ENCODE assay signal across 19 cellular contexts in genomic region chr2:150134223-150134858, GRCh38.
DNase-seq lines count a peak whose midpoint lies in the region; ATAC-seq and TF ChIP-seq lines count a peak whose summit lies in the region.
"Had no signal": no experiment of that assay in that cellular context is flagged by ENCODE, and none has a peak within 500 bp of the region (broad histone marks: within the 10 kb centered on the region; RNA-seq: fewer than 3 reads in every experiment).

No MANE protein-coding gene starts in this region.

- H3K9me3 Mint-ChIP-seq in MCF 10A (ENCODE audit: unreplicated experiment) = no peaks in the 10 kb centered on the region
- H3K9me3 Mint-ChIP-seq: CD8-positive, alpha-beta T cell had no signal

- H3F3A ChIP-seq in smooth muscle cell (ENCODE audit: low read depth) = no peaks in the 10 kb centered on the region

- H3K4me2 ChIP-seq in mammary epithelial cell (ENCODE audit: insufficient read depth, low read depth, low read length) (peak overlapping the region; percentile 19), smooth muscle cell (peak overlapping the region; percentile 34)

- H3K9ac ChIP-seq in mammary epithelial cell (ENCODE audit: insufficient read depth, low read length) (peak overlapping the region; percentile 35), smooth muscle cell (ENCODE audit: low read depth) (peak overlapping the region; percentile 74)

- dilution Hi-C loops in mammary epithelial cell (cut with HindIII; ENCODE audit: low sequenced_read_pairs) = no loop called here

- CTCF ChIA-PET in mammary epithelial cell (lab: Charles Lee; ENCODE audit: low non-redundant PET) = interaction anchor here (0.7 kb wide), 1 partner anchor 21 kb away, joined by 3 read pairs; no protein-coding TSS in a partner anchor
- CTCF ChIA-PET in MCF 10A (lab: Yijun Ruan, JAX) = no interaction called here

- intact Hi-C loops in mammary epithelial cell (cut with micrococcal nuclease) = no loop called here
- intact Hi-C loops in MCF 10A (cut with micrococcal nuclease) = no loop called here
- intact Hi-C loops in aorta (cut with DNase I) = no loop called here

- H3K4me1 ChIP-seq in mammary epithelial cell (ENCODE audit: insufficient read depth, low read length) = peaks cover 24% of the 10 kb centered on the region
- peaks cover 9% of the 10 kb centered on the region for H3K4me1 ChIP-seq in smooth muscle cell (ENCODE audit: low read depth)
- no peaks in the 10 kb centered on the region for H3K4me1 ChIP-seq in aorta (ENCODE audit: control insufficient read depth in 1 of 2, insufficient read depth in 2 of 2, low read length in 2 of 2)
- H3K4me1 ChIP-seq: left ventricle myocardium inferior had no signal

- H4K20me1 ChIP-seq in mammary epithelial cell (ENCODE audit: insufficient read depth, low read length) = no peaks in the 10 kb centered on the region
- no peaks in the 10 kb centered on the region for H4K20me1 ChIP-seq in smooth muscle cell (ENCODE audit: low read depth)

- TF ChIP-seq CTCF in mammary epithelial cell (conservative IDR thresholded peaks at IDR 0.05 in 1 of 2, IDR thresholded peaks at IDR 0.05 in 1 of 2; ENCODE audit: extremely low read depth in 1 of 2, insufficient read depth in 1 of 2, low read depth in 1 of 2, low read length in 2 of 2) = no peak
- TF ChIP-seq CTCF in MCF 10A (IDR thresholded peaks at IDR 0.05; ENCODE audit: unreplicated experiment) = no peak
- no peak for TF ChIP-seq CTCF in fibroblast of the aortic adventitia (IDR thresholded peaks at IDR 0.05; ENCODE audit: insufficient read depth, low read length)
- no peak for TF ChIP-seq CTCF in smooth muscle cell (IDR thresholded peaks at IDR 0.05; ENCODE audit: borderline replicate concordance, insufficient read depth, poor library complexity, severe bottlenecking)

- no peaks in the 10 kb centered on the region for H3K27me3 ChIP-seq in mammary epithelial cell (ENCODE audit: insufficient read depth, low read length)
- no peaks in the 10 kb centered on the region for H3K27me3 ChIP-seq in smooth muscle cell (ENCODE audit: low read depth)
- no peaks in the 10 kb centered on the region for H3K27me3 ChIP-seq in aorta (ENCODE audit: control insufficient read depth in 1 of 2, insufficient read depth in 2 of 2, low read length in 1 of 2)

- H3K4me1 Mint-ChIP-seq in MCF 10A (ENCODE audit: insufficient read depth, unreplicated experiment) = peaks cover 13% of the 10 kb centered on the region
- H3K4me1 Mint-ChIP-seq: naive B cell; stimulated activated naive CD8-positive, alpha-beta T cell treated with anti-CD3 and anti-CD28 coated beads, Interleukin-15, amount 100 ng/mL, for 72 hours had no signal

- ATAC-seq in aorta (ENCODE audit: low FRiP score) = no peak
- ATAC-seq: CD8-positive, alpha-beta T cell had no signal

- H3K79me2 ChIP-seq in mammary epithelial cell (ENCODE audit: insufficient read depth, low read length) (no peaks in the 10 kb centered on the region), smooth muscle cell (ENCODE audit: low read depth) (no peaks in the 10 kb centered on the region)

- H3K27ac Mint-ChIP-seq in MCF 10A (ENCODE audit: low read depth, unreplicated experiment) = no peak overlapping the region
- H3K27ac Mint-ChIP-seq: CD8-positive, alpha-beta T cell; naive B cell; progenitor cell of endocrine pancreas; stimulated activated naive CD8-positive, alpha-beta T cell treated with anti-CD3 and anti-CD28 coated beads, Interleukin-15, amount 100 ng/mL, for 72 hours had no signal

- H3K27ac ChIP-seq in mammary epithelial cell (ENCODE audit: insufficient read depth, low read depth, low read length) = peak overlapping the region; percentile 84
- peak overlapping the region; percentile 94 for H3K27ac ChIP-seq in smooth muscle cell (ENCODE audit: low read depth)
- no peak overlapping the region for H3K27ac ChIP-seq in aorta (ENCODE audit: low read depth in 1 of 2, low read length in 2 of 2)
- H3K27ac ChIP-seq: 22Rv1, coronary artery, left ventricle myocardium inferior had no signal

- H3K36me3 Mint-ChIP-seq in MCF 10A (ENCODE audit: insufficient read depth, unreplicated experiment) = no peaks in the 10 kb centered on the region
- H3K36me3 Mint-ChIP-seq: CD8-positive, alpha-beta T cell; naive B cell had no signal

- in situ Hi-C loops in mammary epithelial cell (cut with MboI; ENCODE audit: low sequenced_read_pairs in 2 of 2) = loop anchor here in 1 of 2 donors (5.0 to 25.0 kb wide), 2 partner anchors 142 to 353 kb away; partner anchors contain the start of gene RND3

- no peaks in the 10 kb centered on the region for H3K9me3 ChIP-seq in mammary epithelial cell (replicated peaks; ENCODE audit: insufficient read depth, low read length)
- no peaks in the 10 kb centered on the region for H3K9me3 ChIP-seq in smooth muscle cell (replicated peaks; ENCODE audit: low read depth)
- H3K9me3 ChIP-seq in aorta (ENCODE audit: control insufficient read depth, low read length) = no peaks in the 10 kb centered on the region
- H3K9me3 ChIP-seq: left ventricle myocardium inferior had no signal

- no peaks in the 10 kb centered on the region for H3K27me3 Mint-ChIP-seq in MCF 10A (ENCODE audit: insufficient read depth, unreplicated experiment)
- H3K27me3 Mint-ChIP-seq: naive B cell; stimulated activated naive CD8-positive, alpha-beta T cell treated with anti-CD3 and anti-CD28 coated beads, Interleukin-15, amount 100 ng/mL, for 72 hours had no signal

- BruUV-seq in mammary epithelial cell (replicated peaks; lab: Mats Ljungman, UMichigan) (no TSS peak), MCF 10A (replicated peaks; lab: Mats Ljungman, UMichigan) (no TSS peak)

- H3K4me3 ChIP-seq in mammary epithelial cell (replicated peaks in 1 of 3; ENCODE audit: insufficient read depth in 1 of 3, low read depth in 2 of 3, low read length in 3 of 3) (no peak overlapping the region), fibroblast of the aortic adventitia (ENCODE audit: low read depth, low read length) (no peak overlapping the region), smooth muscle cell (no peak overlapping the region), aorta (ENCODE audit: low read length in 2 of 2) (no peak overlapping the region)
- H3K4me3 ChIP-seq: coronary artery, left ventricle myocardium inferior had no signal

- WGBS in mammary epithelial cell (ENCODE audit: low coverage, missing lambda C conversion rate) = 63% methylated on average over 6 of the region's 6 CpGs
- WGBS in smooth muscle cell (ENCODE audit: low lambda C conversion rate) = 50% methylated on average over 6 of the region's 6 CpGs
- WGBS in aorta, 2 donors = 65% methylated on average over 6 of the region's 6 CpGs

- DNase-seq in mammary epithelial cell (no peak), MCF 10A (ENCODE audit: unreplicated experiment) (no peak), SW480 (ENCODE audit: low spot score) (peak; percentile 60), fibroblast of the aortic adventitia (ENCODE audit: low read depth) (peak; percentile 74), smooth muscle cell (lab: John Stamatoyannopoulos, UW; ENCODE audit: unreplicated experiment) (no peak), NCI-H187 (lab: John Stamatoyannopoulos, UW) (no peak), aorta (no peak)
- DNase-seq in activated CD4-positive, alpha-beta T cell treated with anti-CD3 and anti-CD28 coated beads, Interleukin-2, amount 50 U/mL, for 48 hours = no peak
- DNase-seq: activated gamma-delta T cell; amygdala; CD8-positive, alpha-beta T cell; Karpas-422; left ventricle myocardium inferior; naive B cell; NCI-H1105 treated with DMSO at 0.1 percent for 48 hours; stimulated activated naive CD8-positive, alpha-beta T cell treated with anti-CD3 and anti-CD28 coated beads, Interleukin-15, amount 100 ng/mL, for 72 hours had no signal

- H2AFZ ChIP-seq in mammary epithelial cell (ENCODE audit: low read depth, low read length) (no peak overlapping the region), smooth muscle cell (ENCODE audit: low read depth) (no peak overlapping the region)

- H3K36me3 ChIP-seq in mammary epithelial cell (ENCODE audit: insufficient read depth, low read length) (no peaks in the 10 kb centered on the region), smooth muscle cell (ENCODE audit: low read depth) (no peaks in the 10 kb centered on the region), aorta (ENCODE audit: control insufficient read depth in 1 of 2, insufficient read depth in 2 of 2, low read length in 1 of 2) (no peaks in the 10 kb centered on the region)
- H3K36me3 ChIP-seq: left ventricle myocardium inferior had no signal

- H3K4me3 Mint-ChIP-seq in MCF 10A (ENCODE audit: unreplicated experiment) = no peak overlapping the region
- H3K4me3 Mint-ChIP-seq: CD8-positive, alpha-beta T cell; naive B cell; stimulated activated naive CD8-positive, alpha-beta T cell treated with anti-CD3 and anti-CD28 coated beads, Interleukin-15, amount 100 ng/mL, for 72 hours had no signal

- POLR2A ChIA-PET in MCF 10A (lab: Yijun Ruan, JAX) = interaction anchor here (0.7 to 2.1 kb wide), 10 partner anchors 9 to 548 kb away, joined by 3 to 10 read pairs (median 3); no protein-coding TSS in a partner anchor

Comparison
In these comparisons a context has a peak if more than half of its experiments do, and no peak if none do; other contexts are left out.
1. DNase-seq: peak in SW480 (single experiment) and fibroblast of the aortic adventitia (single experiment); none in mammary epithelial cell (single experiment), MCF 10A (single experiment), smooth muscle cell (single experiment), NCI-H187 (0 of 2), activated CD4-positive, alpha-beta T cell treated with anti-CD3 and anti-CD28 coated beads, Interleukin-2, amount 50 U/mL, for 48 hours (0 of 2) and aorta (0 of 2).
2. H3K27ac ChIP-seq: peak in mammary epithelial cell (single experiment) and smooth muscle cell (single experiment); none in aorta (0 of 2).